In the genomic region with DNA sequence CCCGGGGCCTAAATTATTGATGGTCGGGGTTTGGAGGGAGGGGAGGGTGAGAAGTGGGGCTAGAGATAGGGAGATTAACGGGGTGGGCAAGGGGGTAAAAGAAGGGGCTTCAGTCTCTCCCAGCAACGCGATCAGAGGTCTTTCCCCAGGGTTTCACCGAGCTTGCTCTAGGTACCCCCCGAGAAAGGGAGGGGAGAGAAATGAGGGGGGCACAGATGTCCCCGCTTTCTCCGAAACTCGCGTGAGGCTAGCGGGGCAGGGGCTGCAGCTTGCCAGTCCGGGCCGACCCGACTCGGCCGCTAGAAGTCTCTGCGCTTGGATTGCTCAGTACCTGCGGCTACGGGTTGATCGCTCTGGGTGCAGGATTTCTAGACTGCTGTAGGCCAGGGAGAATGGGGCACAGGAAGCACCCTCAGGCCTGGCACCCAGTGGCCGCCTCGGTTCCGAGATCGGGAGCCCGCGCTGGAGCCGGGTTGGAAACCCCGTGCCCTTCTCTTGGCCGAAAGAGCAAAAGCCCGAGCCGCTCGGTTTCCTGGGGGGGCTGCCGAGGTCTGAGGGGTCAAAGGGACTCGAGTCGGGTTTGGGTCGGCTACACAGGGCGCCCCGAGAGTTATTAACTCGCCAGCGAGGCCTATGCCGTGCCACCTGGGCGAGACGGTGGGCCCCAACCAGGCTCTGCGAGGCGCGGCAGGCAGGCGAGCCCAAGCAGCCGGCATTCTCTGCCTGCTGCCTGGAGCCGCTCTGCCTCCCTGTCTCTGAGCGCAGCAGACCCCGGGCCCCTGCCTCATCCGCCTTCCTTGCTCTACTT, we compare ENCODE assay signal across 17 cellular contexts. TPM values are rescaled to one million over a fixed set of nuclear protein-coding genes. Genes with fewer than 3 reads are reported as not detected.
DNase-seq lines count a peak whose midpoint lies in the region; ATAC-seq and TF ChIP-seq lines count a peak whose summit lies in the region.
"Had no signal": no experiment of that assay in that cellular context is flagged by ENCODE, and none has a peak within 500 bp of the region (broad histone marks: within the 10 kb centered on the region; RNA-seq: fewer than 3 reads in every experiment).

No MANE protein-coding gene starts in this region.

- no peak overlapping the region for H3K27ac ChIP-seq in Panc1 (ENCODE audit: low read length)
- H3K27ac ChIP-seq in hepatocyte, result no peak overlapping the region
- H3K27ac ChIP-seq in sigmoid colon, result no peak overlapping the region
- H3K27ac ChIP-seq: A549, epithelial cell of prostate, RWPE1, VCaP had no signal

- H3K4me3 Mint-ChIP-seq in T-helper 1 cell treated with Interleukin-12 subunit alpha and Interleukin-12 subunit beta and Interleukin-4 antibody, amounts not matched to agents 30 μg/mL and 1 μg/mL, for 36 hours, result no peak overlapping the region

- H3K9me2 ChIP-seq in hepatocyte (replicated peaks; ENCODE audit: insufficient read depth), result no peaks in the 10 kb centered on the region

- TF ChIP-seq POLR2A in sigmoid colon (IDR thresholded peaks at IDR 0.05), result no peak

- in situ Hi-C loops in Panc1 (cut with HindIII; ENCODE audit: low pct_unique_long_range_greater_than_20kb, low sequenced_read_pairs), result no loop called here

- TF ChIP-seq CTCF in Panc1 (IDR thresholded peaks at IDR 0.05) (no peak), hepatocyte (IDR thresholded peaks at IDR 0.05; ENCODE audit: poor library complexity) (no peak), sigmoid colon (IDR thresholded peaks at IDR 0.05) (no peak), foreskin fibroblast (IDR thresholded peaks at IDR 0.05; ENCODE audit: low read depth, low read length) (no peak)

- no peak for TF ChIP-seq EP300 in sigmoid colon (IDR thresholded peaks at IDR 0.05)

- H3K36me3 ChIP-seq in Panc1 (ENCODE audit: control insufficient read depth, insufficient read depth, low read length) (no peaks in the 10 kb centered on the region), hepatocyte (replicated peaks; ENCODE audit: insufficient read depth, low read depth) (no peaks in the 10 kb centered on the region), sigmoid colon (no peaks in the 10 kb centered on the region)

- H3K27me3 ChIP-seq in Panc1 (ENCODE audit: control insufficient read depth, insufficient read depth, low read length) (no peaks in the 10 kb centered on the region), hepatocyte (peaks cover 100% of the 10 kb centered on the region), sigmoid colon (peaks cover 69 to 100% (median 96%) of the 10 kb centered on the region in 3 donors)

- DNase-seq in T-helper 1 cell (no peak), Panc1 (ENCODE audit: low read depth, low spot score) (no peak), hepatocyte (ENCODE audit: low spot score) (no peak), sigmoid colon (peak; percentile 58), DMS114 treated with DMSO at 0.1 percent for 48 hours (lab: John Stamatoyannopoulos, UW; ENCODE audit: unreplicated experiment) (no peak), foreskin fibroblast (no peak), NCI-H2171 treated with DMSO at 0.1 percent for 48 hours (lab: John Stamatoyannopoulos, UW) (no peak)
- DNase-seq: GOT3, NCI-H226, trophoblast cell had no signal

- H3K27me3 Mint-ChIP-seq in T-helper 1 cell treated with Interleukin-12 subunit alpha and Interleukin-12 subunit beta and Interleukin-4 antibody, amounts not matched to agents 30 μg/mL and 1 μg/mL, for 36 hours (ENCODE audit: low read depth), result peaks cover 90% of the 10 kb centered on the region

- ATAC-seq in Panc1, result no peak
- ATAC-seq: A549 had no signal

- H2AFZ ChIP-seq in hepatocyte, result peak overlapping the region; percentile 81

- no peaks in the 10 kb centered on the region for H3K9me3 Mint-ChIP-seq in T-helper 1 cell treated with Interleukin-12 subunit alpha and Interleukin-12 subunit beta and Interleukin-4 antibody, amounts not matched to agents 30 μg/mL and 1 μg/mL, for 36 hours

- POLR2A ChIA-PET in Panc1 (lab: Charles Lee), result no interaction called here

- CTCF ChIA-PET in Panc1 (lab: Charles Lee), result no interaction called here

- no peak overlapping the region for H3K4me3 ChIP-seq in Panc1 (ENCODE audit: low read depth in 2 of 2, low read length in 2 of 2)
- no peak overlapping the region for H3K4me3 ChIP-seq in hepatocyte
- peak overlapping the region in 3 of 4 donors; percentile 1 to 36 (median 23) for H3K4me3 ChIP-seq in sigmoid colon
- H3K4me3 ChIP-seq in foreskin fibroblast (ENCODE audit: low read depth in 1 of 2, low read length in 2 of 2), result no peak overlapping the region
- H3K4me3 ChIP-seq: A549 had no signal

- H3K27ac Mint-ChIP-seq in T-helper 1 cell treated with Interleukin-12 subunit alpha and Interleukin-12 subunit beta and Interleukin-4 antibody, amounts not matched to agents 30 μg/mL and 1 μg/mL, for 36 hours, result peak overlapping the region; percentile 63

- 4% methylated on average over 52 of the region's 53 CpGs for WGBS in hepatocyte (ENCODE audit: low lambda C conversion rate, missing lambda C conversion rate)
- WGBS in sigmoid colon, 2 donors, result 3 to 6% methylated on average over 53 of the region's 53 CpGs

- intact Hi-C loops in Panc1 (cut with micrococcal nuclease; ENCODE audit: unreplicated experiment) (no loop called here), sigmoid colon (cut with DNase I) (no loop called here)

- H3K4me2 ChIP-seq in hepatocyte, result peak overlapping the region; percentile 54
- H3K4me2 ChIP-seq: A549 had no signal

- TSS peak; percentile 78 for BruUV-seq in Panc1 (replicated peaks; lab: Mats Ljungman, UMichigan)

- H3K79me2 ChIP-seq in hepatocyte, result no peaks in the 10 kb centered on the region

- H4K20me1 ChIP-seq in hepatocyte (ENCODE audit: insufficient read depth, poor library complexity, severe bottlenecking), result no peaks in the 10 kb centered on the region

- H3K4me1 ChIP-seq in Panc1 (ENCODE audit: control insufficient read depth, insufficient read depth, low read length), result peaks cover 17% of the 10 kb centered on the region
- peaks cover 30% of the 10 kb centered on the region for H3K4me1 ChIP-seq in hepatocyte (ENCODE audit: insufficient read depth)
- H3K4me1 ChIP-seq in sigmoid colon, result peaks cover 0 to 58% (median 51%) of the 10 kb centered on the region in 4 donors

- H3K9me3 ChIP-seq in Panc1 (ENCODE audit: control insufficient read depth, insufficient read depth, low read depth, low read length), result no peaks in the 10 kb centered on the region
- no peaks in the 10 kb centered on the region for H3K9me3 ChIP-seq in hepatocyte (ENCODE audit: low read depth)
- H3K9me3 ChIP-seq in sigmoid colon, result no peaks in the 10 kb centered on the region
- H3K9me3 ChIP-seq: A549 had no signal

- peaks cover 13% of the 10 kb centered on the region for H3K4me1 Mint-ChIP-seq in T-helper 1 cell treated with Interleukin-12 subunit alpha and Interleukin-12 subunit beta and Interleukin-4 antibody, amounts not matched to agents 30 μg/mL and 1 μg/mL, for 36 hours (ENCODE audit: low read depth)

- H3K36me3 Mint-ChIP-seq in T-helper 1 cell treated with Interleukin-12 subunit alpha and Interleukin-12 subunit beta and Interleukin-4 antibody, amounts not matched to agents 30 μg/mL and 1 μg/mL, for 36 hours (ENCODE audit: low read depth), result peaks cover 8% of the 10 kb centered on the region

RNA-seq across cellular contexts. Expression of gene PAX2, which starts 3.1 kb away (rescaled TPM):
- total RNA-seq in Panc1 (2021; ENCODE audit: unreplicated experiment) (72.3 TPM), hepatocyte (not detected in 2 replicates), sigmoid colon (not detected)
- 71.5 TPM for polyA plus RNA-seq in Panc1 (2012; ENCODE audit: insufficient read length)
- polyA plus RNA-seq in hepatocyte (not detected in 2 replicates), sigmoid colon (not detected)
- total RNA-seq: MCF 10A, skeletal muscle tissue had no signal

Comparison
In these comparisons a context has a peak if more than half of its experiments do, and no peak if none do; other contexts are left out.
1. H3K4me3 ChIP-seq: peak in sigmoid colon (3 of 4); none in Panc1 (0 of 2), hepatocyte (single experiment) and foreskin fibroblast (0 of 2).
2. RNA of gene PAX2, which starts 3.1 kb away (total RNA-seq): 72.3 TPM in Panc1 (single experiment); not detected in hepatocyte and not detected in sigmoid colon; every median in the first group is over 10 times any median in the second.